ENCODE assay signal across 14 cellular contexts in the genomic region with DNA sequence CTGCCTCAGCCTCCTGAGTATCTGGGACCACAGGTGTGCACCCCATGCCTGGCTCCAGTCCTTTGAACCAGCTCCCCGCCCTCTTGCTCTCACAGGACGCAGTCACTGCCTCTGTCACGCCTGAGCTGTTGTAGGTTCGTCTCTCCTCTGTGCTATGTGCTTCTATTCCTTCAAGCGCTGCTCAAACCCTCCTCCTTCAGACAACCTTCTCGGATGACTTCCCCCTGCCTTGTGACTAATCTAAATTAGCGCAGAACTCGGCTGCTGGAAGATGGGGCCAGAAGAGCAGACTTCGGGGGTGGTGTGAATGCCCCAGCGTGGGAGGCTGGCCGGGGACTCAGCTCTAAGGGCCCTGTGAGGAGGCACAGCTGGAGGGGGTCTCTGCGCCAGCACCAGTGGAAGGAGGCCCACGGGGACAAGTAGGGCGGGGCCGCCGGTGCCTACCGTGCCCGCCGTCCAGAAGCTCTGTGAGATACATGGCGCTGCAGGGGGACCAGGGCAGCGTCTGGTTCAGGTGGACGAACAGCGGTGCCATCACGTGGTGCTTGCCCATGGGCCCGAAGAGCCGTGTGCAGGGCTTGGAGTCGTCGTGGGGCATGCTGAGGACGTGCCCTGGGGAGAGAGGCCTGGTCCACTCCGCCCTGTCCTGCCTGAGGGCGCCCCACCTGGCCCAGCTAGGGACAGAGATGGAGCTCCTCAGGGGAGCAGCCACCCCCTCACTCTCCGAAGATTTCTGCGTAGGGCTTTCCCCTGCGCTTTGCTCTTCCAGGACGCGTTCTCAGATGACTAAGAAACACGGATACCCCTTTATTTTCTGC. TPM values are rescaled to one million over a fixed set of nuclear protein-coding genes. Genes with fewer than 3 reads are reported as not detected.
"Had no signal": no experiment of that assay in that cellular context is flagged by ENCODE, and none has a peak within 500 bp of the region (broad histone marks: within the 10 kb centered on the region; RNA-seq: fewer than 3 reads in every experiment).

No MANE protein-coding gene starts in this region.

- H3K4me3 ChIP-seq: cardiac muscle cell, esophagus squamous epithelium, left lung, ovary, upper lobe of left lung had no signal

- H3K27me3 ChIP-seq: cardiac muscle cell, ovary, upper lobe of left lung had no signal

- ATAC-seq: activated CD4-positive, alpha-beta T cell treated with anti-CD3 and anti-CD28 coated beads for 36 hours; activated CD8-positive, alpha-beta T cell treated with anti-CD3 and anti-CD28 coated beads for 36 hours; left lung; natural killer cell treated with Interleukin-12 subunit alpha and Interleukin-12 subunit beta and Interleukin-15 and Interleukin-18, amount 100 ng/mL, for 72 hours; stimulated activated effector memory CD8-positive, alpha-beta T cell treated with anti-CD3 and anti-CD28 coated beads, Interleukin-12 subunit alpha, Interleukin-12 subunit beta, amount 100 ng/mL, for 72 hours had no signal

- DNase-seq: activated CD4-positive, alpha-beta T cell treated with anti-CD3 and anti-CD28 coated beads for 36 hours; activated CD8-positive, alpha-beta memory T cell treated with anti-CD3 and anti-CD28 coated beads, Interleukin-2, amount 50 U/mL, for 48 hours; activated CD8-positive, alpha-beta T cell treated with anti-CD3 and anti-CD28 coated beads for 36 hours; esophagus squamous epithelium; foreskin fibroblast; immature natural killer cell; left lung; ovary; substantia nigra had no signal

- H3K27ac ChIP-seq: cardiac muscle cell, esophagus squamous epithelium, left lung, ovary had no signal

- H3K36me3 ChIP-seq: cardiac muscle cell, esophagus squamous epithelium, left lung, ovary, upper lobe of left lung had no signal

- H3K9me3 ChIP-seq: esophagus squamous epithelium, left lung, ovary, upper lobe of left lung had no signal

RNA-seq across cellular contexts. Expression of a gene that starts 12.5 kb away (rescaled TPM):
- total RNA-seq: activated CD4-positive, alpha-beta T cell treated with anti-CD3 and anti-CD28 coated beads for 36 hours; activated CD8-positive, alpha-beta T cell treated with anti-CD3 and anti-CD28 coated beads for 36 hours; natural killer cell treated with Interleukin-12 subunit alpha and Interleukin-12 subunit beta and Interleukin-15 and Interleukin-18, amount 100 ng/mL, for 72 hours; T-helper 2 cell treated with Interferon-gamma antibody and Interleukin-4, amounts not matched to agents 100 ng/mL and 5 ng/mL, for 36 hours had no signal

RNA-seq across cellular contexts. Expression of a gene that starts 32.5 kb away (rescaled TPM):
- total RNA-seq: activated CD4-positive, alpha-beta T cell treated with anti-CD3 and anti-CD28 coated beads for 36 hours; activated CD8-positive, alpha-beta T cell treated with anti-CD3 and anti-CD28 coated beads for 36 hours; natural killer cell treated with Interleukin-12 subunit alpha and Interleukin-12 subunit beta and Interleukin-15 and Interleukin-18, amount 100 ng/mL, for 72 hours had no signal
- polyA plus RNA-seq: immature natural killer cell had no signal
